ENCODE assay signal across 8 cellular contexts in genomic region chr6:31271641-31272357, GRCh38. TPM values are rescaled to one million over a fixed set of nuclear protein-coding genes. Genes with fewer than 3 reads are reported as not detected.
DNase-seq lines count a peak whose midpoint lies in the region; TF ChIP-seq lines count a peak whose summit lies in the region.

Gene HLA-C, minus strand, starts transcription at chr6:31272092. Its CDS starts 21 bp downstream, at chr6:31272071.

- H3K36me3 Mint-ChIP-seq in neural crest cell (ENCODE audit: low read depth), result no peaks in the 10 kb centered on the region

- no peaks in the 10 kb centered on the region for H3K9me3 Mint-ChIP-seq in neural crest cell

- TF ChIP-seq CTCF in foreskin fibroblast (IDR thresholded peaks at IDR 0.05; ENCODE audit: low read depth, low read length) (no peak), neural crest cell (conservative IDR thresholded peaks at IDR 0.05) (no peak), stomach (IDR thresholded peaks at IDR 0.05) (no peak)

- H3K4me1 ChIP-seq in stomach, result peaks cover 0 to 19% (median 8%) of the 10 kb centered on the region in 4 donors

- H3K27ac Mint-ChIP-seq in neural crest cell (ENCODE audit: unreplicated experiment), result peak within 1 kb of the TSS; percentile 48

- H3K9me3 ChIP-seq in stomach, result no peaks in the 10 kb centered on the region

- TF ChIP-seq EP300 in stomach (IDR thresholded peaks at IDR 0.05), result no peak

- WGBS in stomach, 5 donors, result 0 to 1% (median 0%) methylated on average over 28 to 62 of the region's 62 CpGs

- H3K27me3 ChIP-seq in stomach, result no peaks in the 10 kb centered on the region

- peaks cover 66% of the 10 kb centered on the region for H3K27me3 Mint-ChIP-seq in neural crest cell (ENCODE audit: low read depth)

- H3K4me3 ChIP-seq in foreskin fibroblast (ENCODE audit: low read depth in 1 of 2, low read length in 2 of 2) (peak within 1 kb of the TSS; percentile 75 to 79), stomach (peak within 1 kb of the TSS; percentile 44 to 78 (median 66))

- H3K4me1 Mint-ChIP-seq in neural crest cell, result peaks cover 28% of the 10 kb centered on the region

- intact Hi-C loops in stomach (cut with DNase I; ENCODE audit: low total_unique reads), result no loop called here

- peak in 2 of 4 donors; percentile 36 to 63 for TF ChIP-seq POLR2A in stomach (IDR thresholded peaks at IDR 0.05)

- peaks cover 6 to 32% (median 12%) of the 10 kb centered on the region in 4 donors for H3K36me3 ChIP-seq in stomach

- DNase-seq in EH (ENCODE audit: low read depth), result peak; percentile 96
- peak; percentile 38 for DNase-seq in GOT3 (lab: John Stamatoyannopoulos, UW)
- DNase-seq in LoVo (ENCODE audit: low spot score), result peak; percentile 95
- DNase-seq in SIG-M5 (lab: John Stamatoyannopoulos, UW), result peak; percentile 70
- DNase-seq in activated gamma-delta T cell treated with Interleukin-2 at 50 U/mL for 16 hours, result peak; percentile 89
- peak; percentile 94 to 97 for DNase-seq in foreskin fibroblast
- DNase-seq in neural crest cell (ENCODE audit: low read depth, low spot score), result peak; percentile 68
- DNase-seq in stomach, result peak; percentile 94

- peak within 1 kb of the TSS; percentile 86 to 99 (median 98) for H3K27ac ChIP-seq in stomach

- peak within 1 kb of the TSS; percentile 92 for H3K4me3 Mint-ChIP-seq in neural crest cell

RNA-seq across cellular contexts. Expression of gene HLA-C, which starts in this region (rescaled TPM):
- 70.4 and 72.4 TPM in 2 replicates for total RNA-seq in neural crest cell
- total RNA-seq in stomach, result 100 to 1,000 TPM; 170 to 500 (median 237) TPM
- polyA plus RNA-seq in stomach, result 100 to 1,000 TPM in 2 of 3 donors, 10 to 100 TPM in 1; 92.7 to 295 (median 133) TPM

Comparison
In these comparisons a context has a peak if more than half of its experiments do, and no peak if none do; other contexts are left out.
1. Peak in every context shown above with its lines: DNase-seq, H3K4me3 ChIP-seq and H3K27ac ChIP-seq.
2. DNase-seq: peak in every context shown above with its lines; median percentile 96 in EH; 96 in foreskin fibroblast; 95 in LoVo; 94 in stomach; 89 in activated gamma-delta T cell treated with Interleukin-2 at 50 U/mL for 16 hours; 70 in SIG-M5; 68 in neural crest cell; 38 in GOT3.